1 cellular context compared by ENCODE assay signal in genomic region chr17:32886951-32887350, GRCh38.
A peak's percentile ranks its signal among the peaks of the same experiment; 100 is the strongest.
TF ChIP-seq lines count a peak whose summit lies in the region.

No MANE protein-coding gene starts in this region.

TF ChIP-seq in Ishikawa, 13 proteins besides CTCF, POLR2A, EP300 and RAD21:
- TF ChIP-seq YY1 (IDR thresholded peaks at IDR 0.05; ENCODE audit: low read depth): 0 out of 2 replicates have a peak, but pooled peaks have one; percentile 27
